12 cellular contexts compared by ENCODE assay signal in genomic region chr22:20249797-20250354, GRCh38. TPM values are rescaled to one million over a fixed set of nuclear protein-coding genes. Genes with fewer than 3 reads are reported as not detected.
DNase-seq lines count a peak whose midpoint lies in the region; ATAC-seq, FAIRE-seq and TF ChIP-seq lines count a peak whose summit lies in the region.
"Had no signal": no experiment of that assay in that cellular context is flagged by ENCODE, and none has a peak within 500 bp of the region (broad histone marks: within the 10 kb centered on the region; RNA-seq: fewer than 3 reads in every experiment).

No MANE protein-coding gene starts in this region.

- H3K9me3 ChIP-seq in right atrium auricular region = no peaks in the 10 kb centered on the region
- H3K9me3 ChIP-seq in astrocyte (ENCODE audit: insufficient read depth, low read depth, low read length) = no peaks in the 10 kb centered on the region
- H3K9me3 ChIP-seq in right cardiac atrium (ENCODE audit: control insufficient read depth, low read length) = no peaks in the 10 kb centered on the region
- H3K9me3 ChIP-seq in uterus = no peaks in the 10 kb centered on the region
- H3K9me3 ChIP-seq in A673 (ENCODE audit: low read depth, low read length, poor library complexity, severe bottlenecking) = no peaks in the 10 kb centered on the region

- BruUV-seq in A673 (replicated peaks; lab: Mats Ljungman, UMichigan) = no TSS peak

- WGBS in right cardiac atrium = 26% methylated on average over 11 of the region's 11 CpGs

- no peaks in the 10 kb centered on the region for H3K79me2 ChIP-seq in astrocyte (ENCODE audit: insufficient read depth, low read length)

- H2AFZ ChIP-seq in astrocyte (ENCODE audit: low read depth, low read length) = no peak overlapping the region

- H3K27me3 ChIP-seq in right atrium auricular region (no peaks in the 10 kb centered on the region), astrocyte (ENCODE audit: insufficient read depth, low read length) (peaks cover 2% of the 10 kb centered on the region), right cardiac atrium (ENCODE audit: control insufficient read depth, insufficient read depth) (no peaks in the 10 kb centered on the region), uterus (no peaks in the 10 kb centered on the region), A673 (replicated peaks; ENCODE audit: insufficient read depth, low read depth, low read length, poor library complexity) (no peaks in the 10 kb centered on the region)

- H3K4me2 ChIP-seq in astrocyte (ENCODE audit: low read length) = no peak overlapping the region

- H4K20me1 ChIP-seq in astrocyte (ENCODE audit: insufficient read depth, low read length) = no peaks in the 10 kb centered on the region

- ATAC-seq in Right ventricle myocardium inferior = peak; percentile 62
- ATAC-seq in right cardiac atrium = peak; percentile 5 to 64
- ATAC-seq in HG03139 (IDR thresholded peaks at IDR 0.05; ENCODE audit: unreplicated experiment) = no peak

- POLR2A ChIA-PET in A673 (lab: Charles Lee; ENCODE audit: low non-redundant PET) = no interaction called here

- H3K4me3 ChIP-seq in right atrium auricular region (no peak overlapping the region), astrocyte (ENCODE audit: insufficient read depth, low read depth, low read length) (no peak overlapping the region), right cardiac atrium (ENCODE audit: low read length) (no peak overlapping the region), uterus (no peak overlapping the region), A673 (ENCODE audit: low read depth, low read length, poor library complexity, severe bottlenecking) (no peak overlapping the region)
- H3K4me3 ChIP-seq: skin epidermis had no signal

- H3K4me1 ChIP-seq in right atrium auricular region = peaks cover 0 to 23% of the 10 kb centered on the region in 2 donors
- H3K4me1 ChIP-seq in astrocyte (ENCODE audit: insufficient read depth, low read length) = peaks cover 12% of the 10 kb centered on the region
- H3K4me1 ChIP-seq in right cardiac atrium (ENCODE audit: control insufficient read depth, insufficient read depth, low read length) = peaks cover 13% of the 10 kb centered on the region
- peaks cover 0 to 16% of the 10 kb centered on the region in 2 donors for H3K4me1 ChIP-seq in uterus
- H3K4me1 ChIP-seq in A673 (ENCODE audit: insufficient read depth, low read length, poor library complexity, severe bottlenecking) = peaks cover 13% of the 10 kb centered on the region

- DNase-seq in Right ventricle myocardium inferior (ENCODE audit: missing footprints) (no peak), right atrium auricular region (ENCODE audit: low spot score) (no peak), astrocyte (ENCODE audit: low read depth) (peak; percentile 23), right cardiac atrium (peak; percentile 44 to 82 (median 68)), uterus (peak; percentile 43 to 48), A673 (ENCODE audit: low spot score) (no peak), GDM1 (lab: John Stamatoyannopoulos, UW) (no peak)
- DNase-seq: foreskin melanocyte, mesenchymal stem cell, NCI-H2171 treated with DMSO at 0.1 percent for 48 hours had no signal

- intact Hi-C loops in Right ventricle myocardium inferior (cut with DNase I) (loop anchor here (5.0 kb wide), 1 partner anchor 43 kb away; no protein-coding TSS in a partner anchor), right cardiac atrium (cut with DNase I) (no loop called here), uterus (cut with DNase I; ENCODE audit: low total_unique reads) (no loop called here), A673 (cut with micrococcal nuclease; ENCODE audit: unreplicated experiment) (no loop called here)

- TF ChIP-seq POLR2A in uterus (IDR thresholded peaks at IDR 0.05) = no peak

- TF ChIP-seq CTCF in right atrium auricular region (IDR thresholded peaks at IDR 0.05) (no peak), astrocyte (IDR thresholded peaks at IDR 0.05; ENCODE audit: insufficient read depth, low read depth, low read length) (no peak), uterus (IDR thresholded peaks at IDR 0.05) (no peak), A673 (conservative IDR thresholded peaks at IDR 0.05; ENCODE audit: low read depth, low read length) (no peak)

- no peak overlapping the region for H3K27ac ChIP-seq in right atrium auricular region
- H3K27ac ChIP-seq in astrocyte (ENCODE audit: low read depth, low read length) = no peak overlapping the region
- H3K27ac ChIP-seq in right cardiac atrium (ENCODE audit: low read length) = no peak overlapping the region
- peak overlapping the region; percentile 21 to 22 for H3K27ac ChIP-seq in uterus
- H3K27ac ChIP-seq in A673 (ENCODE audit: low read depth, low read length, poor library complexity, severe bottlenecking) = no peak overlapping the region
- H3K27ac ChIP-seq: skin epidermis had no signal

- H3K27ac Mint-ChIP-seq in astrocyte (ENCODE audit: unreplicated experiment) = no peak overlapping the region

- no peak for FAIRE-seq in astrocyte (lab: Jason Lieb, UNC)

- H3K4me3 Mint-ChIP-seq in astrocyte (ENCODE audit: unreplicated experiment) = no peak overlapping the region

- H3K36me3 ChIP-seq in right atrium auricular region (no peaks in the 10 kb centered on the region), astrocyte (ENCODE audit: insufficient read depth, low read length) (no peaks in the 10 kb centered on the region), uterus (no peaks in the 10 kb centered on the region), A673 (ENCODE audit: insufficient read depth, low read length, poor library complexity, severe bottlenecking) (no peaks in the 10 kb centered on the region)

- no peak overlapping the region for H3K9ac ChIP-seq in astrocyte (ENCODE audit: low read length)

- CTCF ChIA-PET in A673 (lab: Charles Lee) = no interaction called here

- H3K27me3 Mint-ChIP-seq in astrocyte (ENCODE audit: low read depth, unreplicated experiment) = peaks cover 9% of the 10 kb centered on the region

- peaks cover 11% of the 10 kb centered on the region for H3K4me1 Mint-ChIP-seq in astrocyte (ENCODE audit: low read depth, unreplicated experiment)

- H3K36me3 Mint-ChIP-seq in astrocyte (ENCODE audit: low read depth, unreplicated experiment) = no peaks in the 10 kb centered on the region

- peaks cover 2% of the 10 kb centered on the region for H3K9me3 Mint-ChIP-seq in astrocyte (ENCODE audit: unreplicated experiment)

RNA-seq across cellular contexts. Expression of gene RTN4R, which starts 18.2 kb away (rescaled TPM):
- 1.2 TPM for total RNA-seq in Right ventricle myocardium inferior
- total RNA-seq in right atrium auricular region = 1 to 10 TPM; 1.0 to 2.0 TPM
- 1.9 and 2.9 TPM in 2 replicates for total RNA-seq in astrocyte
- 1 to 10 TPM in 3 of 4 donors, under 1 TPM in 1; 0.56 to 1.9 (median 1.2) TPM for total RNA-seq in right cardiac atrium
- polyA plus RNA-seq in right cardiac atrium = 1.1 TPM
- 10 to 100 TPM in 1 of 4 donors, 1 to 10 TPM in 1, not detected in 2; 5.0 to 12.9 TPM for total RNA-seq in uterus
- 9.6 and 9.9 TPM in 2 replicates for total RNA-seq in A673 (2021)

Comparison
In these comparisons a context has a peak if more than half of its experiments do, and no peak if none do; other contexts are left out.
1. DNase-seq: peak in astrocyte (single experiment), right cardiac atrium (3 of 3) and uterus (2 of 2); none in Right ventricle myocardium inferior (single experiment), right atrium auricular region (single experiment), A673 (single experiment) and GDM1 (single experiment).
2. H3K27ac ChIP-seq: peak in uterus (2 of 2); none in right atrium auricular region (0 of 2), astrocyte (single experiment), right cardiac atrium (single experiment) and A673 (single experiment).